Comparison of ENCODE assay signal across 23 cellular contexts in the genomic region with DNA sequence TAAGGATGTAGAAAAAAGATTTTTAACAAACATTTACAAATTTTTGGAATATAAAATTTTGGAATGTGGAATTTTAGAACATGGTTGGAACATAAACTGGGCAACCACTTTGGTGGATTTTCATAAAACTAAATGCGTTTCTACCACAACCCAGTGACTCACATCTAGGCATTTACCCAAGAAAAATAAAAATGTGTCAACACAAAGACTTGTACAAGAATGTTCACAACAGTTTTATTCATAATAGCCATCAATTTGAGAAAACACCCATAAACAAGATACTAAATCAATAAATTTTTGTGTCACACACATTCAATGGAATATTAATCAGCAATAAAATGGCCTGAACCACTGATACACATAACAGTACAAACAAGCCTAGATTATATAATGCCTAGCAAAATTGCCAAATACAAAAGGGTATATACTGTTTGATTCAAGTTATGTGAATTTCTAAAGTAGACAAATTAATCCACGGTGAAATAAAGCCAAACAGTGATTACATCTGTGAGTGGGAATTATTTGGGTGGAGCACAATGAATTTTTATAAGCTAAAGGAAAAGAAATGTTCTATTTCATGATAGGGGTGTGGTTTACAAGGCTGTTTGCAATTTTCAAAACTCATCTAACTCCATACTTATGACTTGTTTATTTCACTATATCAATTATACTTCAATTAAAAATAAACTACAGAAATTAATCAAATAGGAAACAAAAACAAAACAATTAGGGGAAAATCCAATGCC.
DNase-seq lines count a peak whose midpoint lies in the region; ATAC-seq and TF ChIP-seq lines count a peak whose summit lies in the region.
"Had no signal": no experiment of that assay in that cellular context is flagged by ENCODE, and none has a peak within 500 bp of the region (broad histone marks: within the 10 kb centered on the region; RNA-seq: fewer than 3 reads in every experiment).

No MANE protein-coding gene starts in this region.

- peaks cover 0 to 11% (median 0%) of the 10 kb centered on the region in 3 donors for H3K4me1 ChIP-seq in esophagus squamous epithelium
- H3K4me1 ChIP-seq in trophoblast cell (ENCODE audit: control insufficient read depth in 1 of 2, insufficient read depth in 2 of 2, low read length in 2 of 2): no peaks in the 10 kb centered on the region
- H3K4me1 ChIP-seq: BLaER1 had no signal

- TF ChIP-seq CTCF in esophagus squamous epithelium (IDR thresholded peaks at IDR 0.05): no peak

- POLR2A ChIA-PET in activated CD4-positive, alpha-beta T cell treated with anti-CD3 and anti-CD28 coated beads for 36 hours (lab: Charles Lee): no interaction called here

- H4K12ac ChIP-seq in trophoblast cell (ENCODE audit: low read depth, low read length): no peak overlapping the region

- H3K27me3 ChIP-seq in esophagus squamous epithelium (no peaks in the 10 kb centered on the region), trophoblast cell (ENCODE audit: insufficient read depth, low read length) (no peaks in the 10 kb centered on the region)

- no peak for TF ChIP-seq POLR2A in esophagus squamous epithelium (IDR thresholded peaks at IDR 0.05)

- no peak overlapping the region for H3K18ac ChIP-seq in trophoblast cell (ENCODE audit: low read length)

- H3K9me3 ChIP-seq in esophagus squamous epithelium: no peaks in the 10 kb centered on the region
- H3K9me3 ChIP-seq in trophoblast cell (ENCODE audit: insufficient read depth, low read depth, low read length): no peaks in the 10 kb centered on the region
- H3K9me3 ChIP-seq: BLaER1 had no signal

- H3K14ac ChIP-seq in trophoblast cell (ENCODE audit: low read length): no peak overlapping the region

- H3K27ac Mint-ChIP-seq in activated CD4-positive, alpha-beta T cell treated with anti-CD3 and anti-CD28 coated beads for 36 hours: no peak overlapping the region
- H3K27ac Mint-ChIP-seq: activated T-helper 1 cell treated with anti-CD3 and anti-CD28 coated beads, Interleukin-12 subunit alpha, Interleukin-12 subunit beta, Interleukin-2, Interleukin-4 antibody, amounts not matched to agents 30 ng/mL and 10 ng/mL and 1 ng/mL, durations not matched to agents 14 hours and 24 hours and 36 hours; endodermal cell; IgD-negative memory B cell; immature natural killer cell had no signal

- H3K4me3 ChIP-seq in esophagus squamous epithelium (no peak overlapping the region), trophoblast cell (ENCODE audit: low read depth, low read length) (no peak overlapping the region)
- H3K4me3 ChIP-seq: BLaER1 had no signal

- H4K8ac ChIP-seq in trophoblast cell (ENCODE audit: low read depth, low read length): no peak overlapping the region

- no peak overlapping the region for H3K4me3 Mint-ChIP-seq in activated CD4-positive, alpha-beta T cell treated with anti-CD3 and anti-CD28 coated beads for 36 hours
- H3K4me3 Mint-ChIP-seq: activated T-helper 1 cell treated with anti-CD3 and anti-CD28 coated beads, Interleukin-12 subunit alpha, Interleukin-12 subunit beta, Interleukin-2, Interleukin-4 antibody, amounts not matched to agents 30 ng/mL and 10 ng/mL and 1 ng/mL, durations not matched to agents 14 hours and 24 hours and 36 hours; endodermal cell; IgD-negative memory B cell; immature natural killer cell; neural crest cell had no signal

- H3K36me3 ChIP-seq in esophagus squamous epithelium: no peaks in the 10 kb centered on the region
- no peaks in the 10 kb centered on the region for H3K36me3 ChIP-seq in trophoblast cell (ENCODE audit: control insufficient read depth in 1 of 2, insufficient read depth in 2 of 2, low read length in 2 of 2)
- H3K36me3 ChIP-seq: BLaER1 had no signal

- H3K4me2 ChIP-seq in trophoblast cell (ENCODE audit: low read length): no peak overlapping the region
- H3K4me2 ChIP-seq: BLaER1 had no signal

- CTCF ChIA-PET in activated CD4-positive, alpha-beta T cell treated with anti-CD3 and anti-CD28 coated beads for 36 hours (lab: Charles Lee): no interaction called here

- DNase-seq in Right ventricle myocardium inferior (ENCODE audit: missing footprints): no peak
- DNase-seq in cardiac septum (ENCODE audit: low spot score): no peak
- DNase-seq in esophagus squamous epithelium (lab: John Stamatoyannopoulos, UW): no peak
- DNase-seq in pulmonary artery endothelial cell (ENCODE audit: low read depth, low spot score): peak; percentile 3
- DNase-seq in left lobe of liver (ENCODE audit: low spot score): no peak
- no peak for DNase-seq in activated CD4-positive, alpha-beta T cell treated with anti-CD3 and anti-CD28 coated beads for 36 hours
- DNase-seq in trophoblast cell: no peak
- DNase-seq: 8988T; activated CD4-positive, CD25-positive, alpha-beta regulatory T cell; activated CD8-positive, alpha-beta memory T cell treated with anti-CD3 and anti-CD28 coated beads for 24 hours; cerebellar nuclear complex; endodermal cell; GF-D8; glutamatergic neuron; immature natural killer cell; NCI-H526; retina; substantia nigra had no signal

- H3K9ac ChIP-seq in trophoblast cell (ENCODE audit: low read length): no peak overlapping the region
- H3K9ac ChIP-seq: BLaER1 had no signal

- no peak overlapping the region for H2BK5ac ChIP-seq in trophoblast cell (ENCODE audit: low read depth, low read length, poor library complexity)

- no peak overlapping the region for H2AK5ac ChIP-seq in trophoblast cell (ENCODE audit: low read length)

- H3K79me1 ChIP-seq in trophoblast cell (ENCODE audit: low read length): no peaks in the 10 kb centered on the region

- H3K9me3 Mint-ChIP-seq in activated CD4-positive, alpha-beta T cell treated with anti-CD3 and anti-CD28 coated beads for 36 hours (ENCODE audit: low read depth): no peaks in the 10 kb centered on the region
- H3K9me3 Mint-ChIP-seq: activated T-helper 1 cell treated with anti-CD3 and anti-CD28 coated beads, Interleukin-12 subunit alpha, Interleukin-12 subunit beta, Interleukin-2, Interleukin-4 antibody, amounts not matched to agents 30 ng/mL and 10 ng/mL and 1 ng/mL, durations not matched to agents 14 hours and 24 hours and 36 hours; endodermal cell; immature natural killer cell had no signal

- no peaks in the 10 kb centered on the region for H3K36me3 Mint-ChIP-seq in activated CD4-positive, alpha-beta T cell treated with anti-CD3 and anti-CD28 coated beads for 36 hours (ENCODE audit: low read depth)
- H3K36me3 Mint-ChIP-seq: immature natural killer cell had no signal

- H2BK120ac ChIP-seq in trophoblast cell (ENCODE audit: insufficient read depth, low read length, poor library complexity): no peak overlapping the region

- no peak overlapping the region for H3K4ac ChIP-seq in trophoblast cell (ENCODE audit: low read depth, low read length)

- peak; percentile 79 for ATAC-seq in Right ventricle myocardium inferior
- ATAC-seq in left lobe of liver: no peak
- no peak for ATAC-seq in GM21723 (IDR thresholded peaks at IDR 0.05; ENCODE audit: unreplicated experiment)
- ATAC-seq in activated CD4-positive, alpha-beta T cell treated with anti-CD3 and anti-CD28 coated beads for 36 hours: no peak

- no peak overlapping the region for H2AFZ ChIP-seq in trophoblast cell (ENCODE audit: insufficient read depth, low read length, poor library complexity)

- H2BK12ac ChIP-seq in trophoblast cell (ENCODE audit: low read length): no peak overlapping the region

- H3K4me1 Mint-ChIP-seq in activated CD4-positive, alpha-beta T cell treated with anti-CD3 and anti-CD28 coated beads for 36 hours: peaks cover 21% of the 10 kb centered on the region
- H3K4me1 Mint-ChIP-seq: endodermal cell, IgD-negative memory B cell, neural crest cell had no signal

- no peaks in the 10 kb centered on the region for H3K27me3 Mint-ChIP-seq in activated CD4-positive, alpha-beta T cell treated with anti-CD3 and anti-CD28 coated beads for 36 hours

- H3K27ac ChIP-seq in esophagus squamous epithelium (peak overlapping the region in 3 of 4 donors; percentile 58 to 81 (median 71)), trophoblast cell (ENCODE audit: low read depth, low read length) (no peak overlapping the region)
- H3K27ac ChIP-seq: BLaER1 had no signal

- H3K79me2 ChIP-seq in trophoblast cell (ENCODE audit: control insufficient read depth, insufficient read depth, low read length, poor library complexity): no peaks in the 10 kb centered on the region

- intact Hi-C loops in Right ventricle myocardium inferior (cut with DNase I) (no loop called here), cardiac septum (cut with DNase I) (no loop called here), esophagus squamous epithelium (cut with DNase I) (no loop called here)
- intact Hi-C loops in activated CD4-positive, alpha-beta T cell treated with anti-CD3 and anti-CD28 coated beads for 36 hours (cut with DNase I, micrococcal nuclease): no loop called here

- 13 to 18% methylated on average over 2 of the region's 2 CpGs for WGBS in esophagus squamous epithelium, 2 donors
- no CpG with 5 or more reads among the region's 2 CpGs for WGBS in trophoblast cell (ENCODE audit: extremely low coverage, insufficient coverage, insufficient read length)

- H4K91ac ChIP-seq in trophoblast cell (ENCODE audit: low read depth, low read length): no peak overlapping the region

- no peak overlapping the region for H3K23ac ChIP-seq in trophoblast cell (ENCODE audit: low read length)
